In genomic region chr18:5142131-5142530, GRCh38 we compare ENCODE assay signal across 37 cellular contexts. TPM values are rescaled to one million over a fixed set of nuclear protein-coding genes. Genes with fewer than 3 reads are reported as not detected.
"Had no signal": no experiment of that assay in that cellular context is flagged by ENCODE, and none has a peak within 500 bp of the region (broad histone marks: within the 10 kb centered on the region; RNA-seq: fewer than 3 reads in every experiment).

No MANE protein-coding gene starts in this region.

- H3K4me3 Mint-ChIP-seq: activated naive CD4-positive, alpha-beta T cell treated with anti-CD3 and anti-CD28 coated beads for 36 hours; activated naive CD8-positive, alpha-beta T cell treated with anti-CD3 and anti-CD28 coated beads, Interleukin-2, amount 10 ng/mL, durations not matched to agents 7 days and 5 days; effector memory CD8-positive, alpha-beta T cell; immature natural killer cell; naive B cell; neural crest cell had no signal

- H3K4me3 ChIP-seq: gastroesophageal sphincter, left lung, lower lobe of right lung, pancreas, prostate gland, skin epidermis, testis, transverse colon, uterus had no signal

- H3K36me3 ChIP-seq: brain microvascular endothelial cell, gastroesophageal sphincter, left lung, lower lobe of right lung, pancreas, prostate gland, transverse colon, uterus had no signal

- ATAC-seq: effector memory CD8-positive, alpha-beta T cell; gastroesophageal sphincter; left lung; lower lobe of right lung; pancreas; sciatic nerve; stimulated activated naive CD8-positive, alpha-beta T cell treated with anti-CD3 and anti-CD28 coated beads, Interleukin-15, Interleukin-2, amounts not matched to agents 100 U/mL and 50 U/mL, for 24 hours had no signal

- H3K4me1 Mint-ChIP-seq: immature natural killer cell, naive B cell, neural crest cell had no signal

- H3K4me1 ChIP-seq: gastroesophageal sphincter, left lung, lower lobe of right lung, pancreas, prostate gland, testis, transverse colon, uterus had no signal

- H3K9me3 ChIP-seq: left lung, lower lobe of right lung, pancreas, prostate gland, testis, transverse colon, uterus had no signal

- H3K27ac Mint-ChIP-seq: activated naive CD4-positive, alpha-beta T cell treated with anti-CD3 and anti-CD28 coated beads for 36 hours; activated naive CD8-positive, alpha-beta T cell treated with anti-CD3 and anti-CD28 coated beads, Interleukin-2, amount 10 ng/mL, durations not matched to agents 7 days and 5 days; effector memory CD8-positive, alpha-beta T cell; immature natural killer cell; naive B cell had no signal

- H3K9me3 Mint-ChIP-seq: activated naive CD4-positive, alpha-beta T cell treated with anti-CD3 and anti-CD28 coated beads for 36 hours; effector memory CD8-positive, alpha-beta T cell; neural crest cell had no signal

- H3K27ac ChIP-seq: brain microvascular endothelial cell, gastroesophageal sphincter, left lung, lower lobe of right lung, pancreas, prostate gland, skin epidermis, testis, transverse colon, uterus had no signal

- H3K36me3 Mint-ChIP-seq: activated naive CD8-positive, alpha-beta T cell treated with anti-CD3 and anti-CD28 coated beads, Interleukin-2, amount 10 ng/mL, durations not matched to agents 7 days and 5 days; immature natural killer cell; naive B cell had no signal

- H3K27me3 ChIP-seq: brain microvascular endothelial cell, gastroesophageal sphincter, left lung, pancreas, testis, transverse colon, uterus had no signal

- H3K27me3 Mint-ChIP-seq: activated naive CD8-positive, alpha-beta T cell treated with anti-CD3 and anti-CD28 coated beads, Interleukin-2, amount 10 ng/mL, durations not matched to agents 7 days and 5 days had no signal

- DNase-seq: activated CD4-positive, alpha-beta T cell treated with anti-CD3 and anti-CD28 coated beads for 4 hours; activated CD4-positive, alpha-beta T cell treated with anti-CD3 and anti-CD28 coated beads, Interleukin-2, amount 50 U/mL, for 4 hours; activated effector memory CD4-positive, alpha-beta T cell treated with Interleukin-2 at 50 U/mL for 16 hours; activated naive CD4-positive, alpha-beta T cell treated with anti-CD3 and anti-CD28 coated beads for 36 hours; activated naive CD8-positive, alpha-beta T cell treated with anti-CD3 and anti-CD28 coated beads, Interleukin-2, amount 10 ng/mL, durations not matched to agents 7 days and 5 days; brain microvascular endothelial cell; cortex of kidney; effector memory CD8-positive, alpha-beta T cell; erythroblast; head of caudate nucleus; hypothalamus; immature natural killer cell; kidney; left lung; lower lobe of right lung; naive B cell; nucleus accumbens; pancreas; retina; stimulated activated CD4-positive, alpha-beta T cell treated with anti-CD3 and anti-CD28 coated beads, Interleukin-12 subunit alpha, Interleukin-12 subunit beta, amount 100 ng/mL, for 4 hours; stimulated activated CD4-positive, alpha-beta T cell treated with anti-CD3 and anti-CD28 coated beads, Interleukin-4, amount 100 ng/mL, for 1 hour; stimulated activated naive CD8-positive, alpha-beta T cell treated with anti-CD3 and anti-CD28 coated beads, Interleukin-15, Interleukin-2, amounts not matched to agents 100 U/mL and 50 U/mL, for 24 hours; T-helper 1 cell; testis; transverse colon; uterus had no signal

RNA-seq across cellular contexts. Expression of gene AKAIN1, which starts 54.9 kb away (rescaled TPM):
- total RNA-seq: activated naive CD4-positive, alpha-beta T cell treated with anti-CD3 and anti-CD28 coated beads for 36 hours; activated naive CD8-positive, alpha-beta T cell treated with anti-CD3 and anti-CD28 coated beads, Interleukin-2, amount 10 ng/mL, durations not matched to agents 7 days and 5 days; astrocyte; cardiac septum; chondrocyte; fibroblast of lung; fibroblast of villous mesenchyme; gastroesophageal sphincter; kidney; left lung; lower lobe of right lung; mesenteric fat pad; neural crest cell; prostate gland; sciatic nerve; testis; transverse colon; uterus had no signal
- polyA plus RNA-seq: fibroblast of lung, immature natural killer cell had no signal
